Comparison of ENCODE assay signal across 17 cellular contexts in genomic region chr14:21057803-21058675, GRCh38. TPM values are rescaled to one million over a fixed set of nuclear protein-coding genes. Genes with fewer than 3 reads are reported as not detected.
DNase-seq lines count a peak whose midpoint lies in the region; FAIRE-seq and TF ChIP-seq lines count a peak whose summit lies in the region.
"Had no signal": no experiment of that assay in that cellular context is flagged by ENCODE, and none has a peak within 500 bp of the region (broad histone marks: within the 10 kb centered on the region; RNA-seq: fewer than 3 reads in every experiment).

TSS of gene RNASE8 (plus strand) at chr14:21057822. CDS start at chr14:21057893, 71 bp downstream.

- no peak for TF ChIP-seq POLR2A in breast epithelium (IDR thresholded peaks at IDR 0.05)

- intact Hi-C loops in MCF 10A (cut with micrococcal nuclease) (no loop called here), breast epithelium (cut with DNase I; ENCODE audit: low total_unique reads) (no loop called here)

- CTCF ChIA-PET in MCF 10A (lab: Yijun Ruan, JAX) = interaction anchor here (0.7 to 1.1 kb wide), 3 partner anchors 10 to 44 kb away, joined by 3 to 4 read pairs (median 3); no protein-coding TSS in a partner anchor

- DNase-seq in MCF 10A (ENCODE audit: unreplicated experiment) (peak; percentile 24), breast epithelium (ENCODE audit: low spot score in 2 of 2) (no peak), SW480 (ENCODE audit: low spot score) (peak; percentile 7), glomerular visceral epithelial cell (ENCODE audit: extremely low spot score) (peak; percentile 67), urothelium cell line (ENCODE audit: low spot score) (peak; percentile 35), NCI-H526 treated with DMSO at 0.1 percent for 48 hours (lab: John Stamatoyannopoulos, UW) (no peak), A172 (ENCODE audit: low spot score) (no peak), KG1 (lab: John Stamatoyannopoulos, UW) (no peak)
- DNase-seq: BE2C; hypothalamus; NCI-H1930; NK-92 treated with Interleukin-12 subunit alpha and Interleukin-12 subunit beta, amount 100 ng/mL, for 24 hours; T-helper 1 cell had no signal

- H3K27ac Mint-ChIP-seq in MCF 10A (ENCODE audit: low read depth, unreplicated experiment) = no peak within 1 kb of the TSS

- no peaks in the 10 kb centered on the region for H3K9me3 Mint-ChIP-seq in MCF 10A (ENCODE audit: unreplicated experiment)

- POLR2A ChIA-PET in MCF 10A (lab: Yijun Ruan, JAX) = interaction anchor here (0.7 to 1.8 kb wide), 3 partner anchors 9 to 43 kb away, joined by 3 to 6 read pairs (median 3); partner anchors contain the start of genes ARHGEF40 and TMEM253

- TF ChIP-seq CTCF in MCF 10A (IDR thresholded peaks at IDR 0.05; ENCODE audit: unreplicated experiment) (no peak), breast epithelium (IDR thresholded peaks at IDR 0.05) (no peak)

- H3K27me3 Mint-ChIP-seq in MCF 10A (ENCODE audit: insufficient read depth, unreplicated experiment) = no peaks in the 10 kb centered on the region

- H3K4me1 ChIP-seq in breast epithelium = no peaks in the 10 kb centered on the region
- H3K4me1 ChIP-seq: ascending aorta, BE2C had no signal

- no peak within 1 kb of the TSS for H3K4me3 Mint-ChIP-seq in MCF 10A (ENCODE audit: unreplicated experiment)

- H3K36me3 Mint-ChIP-seq in MCF 10A (ENCODE audit: insufficient read depth, unreplicated experiment) = no peaks in the 10 kb centered on the region

- no peaks in the 10 kb centered on the region for H3K27me3 ChIP-seq in breast epithelium
- H3K27me3 ChIP-seq: ascending aorta, BE2C had no signal

- H3K4me1 Mint-ChIP-seq in MCF 10A (ENCODE audit: insufficient read depth, unreplicated experiment) = peaks cover 5% of the 10 kb centered on the region

- no peak within 1 kb of the TSS for H3K4me3 ChIP-seq in breast epithelium
- H3K4me3 ChIP-seq: ascending aorta, thoracic aorta had no signal

- peak; percentile 65 for FAIRE-seq in urothelium cell line (lab: Jason Lieb, UNC)
- FAIRE-seq: endometrium had no signal

- H3K27ac ChIP-seq in breast epithelium = no peak within 1 kb of the TSS
- H3K27ac ChIP-seq: ascending aorta, thoracic aorta had no signal

- H3K9me3 ChIP-seq in breast epithelium = no peaks in the 10 kb centered on the region
- H3K9me3 ChIP-seq: ascending aorta, BE2C, thoracic aorta had no signal

- no TSS peak for BruUV-seq in MCF 10A (replicated peaks; lab: Mats Ljungman, UMichigan)

- H3K36me3 ChIP-seq in breast epithelium = no peaks in the 10 kb centered on the region
- H3K36me3 ChIP-seq: ascending aorta, BE2C, thoracic aorta had no signal

RNA-seq across cellular contexts. Expression of gene RNASE8, which starts in this region (rescaled TPM):
- not detected in 2 replicates for total RNA-seq in MCF 10A (2022)
- not detected for total RNA-seq in breast epithelium
- not detected in 2 replicates for total RNA-seq in A172 (2014; rRNA removed; shearing (Covaris generic))
- total RNA-seq: ascending aorta, renal cortical epithelial cell, thoracic aorta had no signal

Comparison
In these comparisons a context has a peak if more than half of its experiments do, and no peak if none do; other contexts are left out.
1. Peak in DNase-seq in MCF 10A; RNA of the gene not detected or under 1 TPM.
2. DNase-seq: peak in SW480 (single experiment), glomerular visceral epithelial cell (single experiment) and urothelium cell line (single experiment); none in breast epithelium (0 of 2), NCI-H526 treated with DMSO at 0.1 percent for 48 hours (single experiment), A172 (single experiment) and KG1 (single experiment).